Comparison of ENCODE assay signal across 8 cellular contexts in genomic region chr3:151265866-151266265, GRCh38. TPM values are rescaled to one million over a fixed set of nuclear protein-coding genes. Genes with fewer than 3 reads are reported as not detected.
A peak's percentile ranks its signal among the peaks of the same experiment; 100 is the strongest.
DNase-seq lines count a peak whose midpoint lies in the region; ATAC-seq and TF ChIP-seq lines count a peak whose summit lies in the region.

No MANE protein-coding gene starts in this region.

- no peaks in the 10 kb centered on the region for H3K9me1 ChIP-seq in IMR-90 (ENCODE audit: insufficient read depth, low read length)

- no peak overlapping the region; the same call in 1 of the 2 replicates for H4K91ac ChIP-seq in IMR-90 (ENCODE audit: insufficient read depth, low read depth, low read length)

- H3K14ac ChIP-seq in IMR-90 (replicated peaks; ENCODE audit: low read depth, low read length) = no peak overlapping the region

- intact Hi-C loops in IMR-90 (cut with micrococcal nuclease) = no loop called here

- 0 out of 4 replicates have a peak overlapping the region, but pooled peaks of 1 of the 2 experiments have one; percentile 11 for H4K8ac ChIP-seq in IMR-90 (ENCODE audit: low read depth in 2 of 2, low read length in 2 of 2)

- ATAC-seq in GM21529 (IDR thresholded peaks at IDR 0.05; ENCODE audit: unreplicated experiment) (peak; percentile 97), IMR-90 (ENCODE audit: low read depth) (no peak)

- POLR2A ChIA-PET in IMR-90 (lab: Charles Lee; ENCODE audit: unreplicated experiment) = no interaction called here

- no peaks in the 10 kb centered on the region for H3K27me3 ChIP-seq in IMR-90 (ENCODE audit: control insufficient read depth, insufficient read depth, low read length)

- CTCF ChIA-PET in IMR-90 (lab: Yijun Ruan, JAX) = no interaction called here

- dilution Hi-C loops in IMR-90 (cut with HindIII; ENCODE audit: low sequenced_read_pairs, unreplicated experiment) = no loop called here

- no peak overlapping the region for H2AFZ ChIP-seq in IMR-90 (replicated peaks; ENCODE audit: low read length, poor library complexity)

- H3K4ac ChIP-seq in IMR-90 (ENCODE audit: low read depth, low read length) = no peak overlapping the region

- no peak for TF ChIP-seq POLR2A in IMR-90 (IDR thresholded peaks at IDR 0.05; ENCODE audit: low read depth, low read length)

- H2BK5ac ChIP-seq in IMR-90 (ENCODE audit: low read depth, low read length, poor library complexity, severe bottlenecking) = no peak overlapping the region

- no peak overlapping the region for H2BK120ac ChIP-seq in IMR-90 (ENCODE audit: low read depth, low read length)

- H3K18ac ChIP-seq in IMR-90 (ENCODE audit: low read depth, low read length) = no peak overlapping the region; the same call in 1 of the 2 replicates

- H3K4me1 ChIP-seq in IMR-90 (ENCODE audit: control insufficient read depth, insufficient read depth, low read length) = peaks cover 5% of the 10 kb centered on the region

- H4K20me1 ChIP-seq in IMR-90 (ENCODE audit: insufficient read depth, low read length) = no peaks in the 10 kb centered on the region

- TF ChIP-seq CTCF in GM13977 (IDR thresholded peaks at IDR 0.05; ENCODE audit: extremely low read depth, insufficient read depth, missing control alignments) (no peak), IMR-90 (conservative IDR thresholded peaks at IDR 0.05; ENCODE audit: low read depth, low read length) (no peak)

- H3K9ac ChIP-seq in IMR-90 (ENCODE audit: low read depth, low read length) = no peak overlapping the region

- DNase-seq in GM13977 (ENCODE audit: low spot score) (peak; percentile 6), IMR-90 (no peak), globus pallidus (ENCODE audit: low spot score) (peak; percentile 37), HPDE6-E6E7 (ENCODE audit: extremely low spot score) (no peak), T1000 (lab: John Stamatoyannopoulos, UW) (no peak), GOT3 (lab: John Stamatoyannopoulos, UW) (no peak)
- no peak for DNase-seq in activated naive CD4-positive, alpha-beta T cell (lab: John Stamatoyannopoulos, UW)

- no peaks in the 10 kb centered on the region for H3K9me3 ChIP-seq in IMR-90 (ENCODE audit: control insufficient read depth, insufficient read depth, low read length)

- H3K4me3 ChIP-seq in IMR-90 (ENCODE audit: insufficient read depth, low read depth, low read length) = no peak overlapping the region

- no peak overlapping the region for H3K27ac ChIP-seq in IMR-90 (ENCODE audit: insufficient read depth, low read length)

- H2BK15ac ChIP-seq in IMR-90 (ENCODE audit: low read depth, low read length) = no peak overlapping the region

- H2AK5ac ChIP-seq in IMR-90 (ENCODE audit: low read depth, low read length) = no peak overlapping the region

- no peaks in the 10 kb centered on the region for H3K36me3 ChIP-seq in IMR-90 (ENCODE audit: control insufficient read depth, insufficient read depth, low read length)

- TF ChIP-seq RAD21 in IMR-90 (IDR thresholded peaks at IDR 0.05; ENCODE audit: low read length) = no peak

- H3K4me2 ChIP-seq in IMR-90 (ENCODE audit: low read depth, low read length) = no peak overlapping the region

- in situ Hi-C loops in GM13977 (cut with MboI; ENCODE audit: low pct_unique_long_range_greater_than_20kb, low sequenced_read_pairs, unreplicated experiment) = no loop called here
- in situ Hi-C loops in IMR-90 (cut with MboI; ENCODE audit: low sequenced_read_pairs) = no loop called here

- H2AK9ac ChIP-seq in IMR-90 (replicated peaks; ENCODE audit: low read depth, low read length, poor library complexity) = no peak overlapping the region

- H3K79me1 ChIP-seq in IMR-90 (ENCODE audit: low read depth in 1 of 2, low read length in 2 of 2) = no peaks in the 10 kb centered on the region

- no TSS peak for BruUV-seq in IMR-90 (replicated peaks; lab: Mats Ljungman, UMichigan)

- H3K23ac ChIP-seq in IMR-90 (ENCODE audit: low read depth, low read length) = no peak overlapping the region

- no peak overlapping the region for H3K56ac ChIP-seq in IMR-90 (ENCODE audit: extremely low read depth, insufficient read depth, low read length)

- no peak overlapping the region for H2BK20ac ChIP-seq in IMR-90 (ENCODE audit: low read depth, low read length)

- WGBS in IMR-90 (ENCODE audit: extremely low coverage in 2 of 2, insufficient read length in 1 of 2), 2 experiments = 100% methylated on average over 1 of the region's 5 CpGs; no CpG with 5 or more reads in 1 of the 2 experiments

- H4K5ac ChIP-seq in IMR-90 (ENCODE audit: low read depth, low read length) = 0 out of 2 replicates have a peak overlapping the region, but pooled peaks have one; percentile 54

TF ChIP-seq in IMR-90, 13 proteins besides CTCF, POLR2A, EP300 and RAD21:
- TF ChIP-seq USF2 (IDR thresholded peaks at IDR 0.05; ENCODE audit: low read depth, low read length) (no peak), MXI1 (IDR thresholded peaks at IDR 0.05; ENCODE audit: borderline replicate concordance, low read depth, low read length) (no peak), CHD1 (IDR thresholded peaks at IDR 0.05; ENCODE audit: low read depth, low read length) (no peak)

RNA-seq across cellular contexts. Expression of gene P2RY14, which starts 12.5 kb away (rescaled TPM):
- not detected in 2 replicates for total RNA-seq in IMR-90 (2012; rRNA removed)
- not detected in 2 replicates for polyA plus RNA-seq in IMR-90 (2012; rRNA removed)
- polyA plus RNA-seq in IMR-90 (2012; cell fraction: cytosol; rRNA removed) = not detected in 2 replicates
- polyA plus RNA-seq in IMR-90 (2012; cell fraction: nucleus; rRNA removed; ENCODE audit: low replicate concordance) = not detected in 2 replicates

RNA-seq across cellular contexts. Expression of gene GPR87, which starts 50.8 kb away (rescaled TPM):
- total RNA-seq in IMR-90 (2012; rRNA removed) = 0.28 and 0.36 TPM in 2 replicates
- 0.26 TPM in 2 replicates for polyA plus RNA-seq in IMR-90 (2012; rRNA removed)
- polyA plus RNA-seq in IMR-90 (2012; cell fraction: cytosol; rRNA removed) = 0.05 and 0.06 TPM in 2 replicates
- 0.05 and 0.21 TPM in 2 replicates for polyA plus RNA-seq in IMR-90 (2012; cell fraction: nucleus; rRNA removed; ENCODE audit: low replicate concordance)

Comparison
In these comparisons a context has a peak if more than half of its experiments do, and no peak if none do; other contexts are left out.
1. DNase-seq: peak in GM13977 (single experiment) and globus pallidus (single experiment); none in IMR-90 (single experiment), HPDE6-E6E7 (single experiment), T1000 (single experiment), GOT3 (single experiment) and activated naive CD4-positive, alpha-beta T cell (0 of 4).